ENCODE assay signal across 12 cellular contexts in genomic region chr7:135942614-135943013, GRCh38. TPM values are rescaled to one million over a fixed set of nuclear protein-coding genes. Genes with fewer than 3 reads are reported as not detected.
DNase-seq lines count a peak whose midpoint lies in the region; ATAC-seq, FAIRE-seq and TF ChIP-seq lines count a peak whose summit lies in the region.
"Had no signal": no experiment of that assay in that cellular context is flagged by ENCODE, and none has a peak within 500 bp of the region (broad histone marks: within the 10 kb centered on the region; RNA-seq: fewer than 3 reads in every experiment).

No MANE protein-coding gene starts in this region.

- ATAC-seq in GM18858 (IDR thresholded peaks at IDR 0.05; ENCODE audit: unreplicated experiment) (peak; percentile 83), GM21515 (IDR thresholded peaks at IDR 0.05; ENCODE audit: unreplicated experiment) (peak; percentile 82), HG03060 (IDR thresholded peaks at IDR 0.05; ENCODE audit: low read depth, unreplicated experiment) (peak; percentile 61), K562 (peak; percentile 28), right cardiac atrium (no peak)

- no peaks in the 10 kb centered on the region for H4K20me1 ChIP-seq in K562 (replicated peaks; ENCODE audit: control insufficient read depth, insufficient read depth, low read length)
- no peaks in the 10 kb centered on the region for H4K20me1 ChIP-seq in Karpas-422 (ENCODE audit: insufficient read depth, low read depth, low read length)

- peaks cover 23 to 77% of the 10 kb centered on the region in 2 experiments for H3K4me1 ChIP-seq in K562 (replicated peaks in 1 of 2; ENCODE audit: control insufficient read depth in 2 of 2, insufficient read depth in 2 of 2, low read length in 2 of 2)
- peaks cover 8% of the 10 kb centered on the region; the same call in 1 of the 2 replicates for H3K4me1 ChIP-seq in Karpas-422 (ENCODE audit: low read length)
- H3K4me1 ChIP-seq in right cardiac atrium (ENCODE audit: control insufficient read depth, insufficient read depth, low read length) = no peaks in the 10 kb centered on the region

- H3K4me3 ChIP-seq in K562 = no peak overlapping the region
- H3K4me3 ChIP-seq in Karpas-422 (ENCODE audit: low read length) = no peak overlapping the region
- H3K4me3 ChIP-seq in right cardiac atrium (ENCODE audit: low read length) = no peak overlapping the region
- H3K4me3 ChIP-seq: lung had no signal

- in situ Hi-C loops in K562 (cut with MboI) = no loop called here

- no peak for FAIRE-seq in K562 (lab: Jason Lieb, UNC)

- no TSS peak for BruUV-seq in K562 (replicated peaks; lab: Mats Ljungman, UMichigan)

- no peaks in the 10 kb centered on the region for H3K27me3 ChIP-seq in K562 (ENCODE audit: control insufficient read depth in 2 of 2, insufficient read depth in 2 of 2, low read length in 2 of 2)
- no peaks in the 10 kb centered on the region for H3K27me3 ChIP-seq in Karpas-422 (ENCODE audit: low read length)
- no peaks in the 10 kb centered on the region for H3K27me3 ChIP-seq in right cardiac atrium (ENCODE audit: control insufficient read depth, insufficient read depth)

- TF ChIP-seq EP300 in K562 (IDR thresholded peaks at IDR 0.05; ENCODE audit: low read length) = no peak

- DNase-seq in K562 (ENCODE audit: extremely low read depth in 1 of 4, low spot score in 3 of 4) (no peak), Karpas-422 (no peak), amygdala (lab: John Stamatoyannopoulos, UW) (no peak), HFFc6 (no peak), right cardiac atrium (no peak)
- DNase-seq: activated CD4-positive, alpha-beta T cell treated with anti-CD3 and anti-CD28 coated beads for 4 hours; activated naive CD4-positive, alpha-beta T cell treated with anti-CD3 and anti-CD28 coated beads for 36 hours; Caco-2 had no signal

- H3K9me2 ChIP-seq in Karpas-422 (replicated peaks; ENCODE audit: insufficient read depth, low read length) = no peaks in the 10 kb centered on the region

- H3K27ac ChIP-seq in K562 (ENCODE audit: extremely low read depth, low read depth, low read length) (peak overlapping the region; percentile 74), Karpas-422 (ENCODE audit: low read length) (no peak overlapping the region), right cardiac atrium (ENCODE audit: low read length) (no peak overlapping the region)

- no peak for TF ChIP-seq CTCF in K562 (IDR thresholded peaks at IDR 0.05 in 2 of 3, conservative IDR thresholded peaks at IDR 0.05 in 1 of 3; ENCODE audit: insufficient read depth in 2 of 3, low read depth in 1 of 3, low read length in 3 of 3)
- TF ChIP-seq CTCF in HFFc6 (IDR thresholded peaks at IDR 0.05) = no peak

- H3K9me1 ChIP-seq in K562 (ENCODE audit: control insufficient read depth, insufficient read depth, low read length) = no peaks in the 10 kb centered on the region

- peaks cover 50% of the 10 kb centered on the region for H3K36me3 ChIP-seq in K562 (ENCODE audit: control insufficient read depth, insufficient read depth, low read length)
- peaks cover 20% of the 10 kb centered on the region; the same call in 1 of the 2 replicates for H3K36me3 ChIP-seq in Karpas-422 (ENCODE audit: insufficient read depth, low read length)

- no peak for TF ChIP-seq POLR2A in K562 (conservative IDR thresholded peaks at IDR 0.05)

- H3K36me3 Mint-ChIP-seq in HFFc6 (ENCODE audit: low read depth) = no peaks in the 10 kb centered on the region

- peaks cover 27% of the 10 kb centered on the region for H3K4me1 Mint-ChIP-seq in HFFc6 (ENCODE audit: low read depth)

- no peaks in the 10 kb centered on the region for H3K9me3 Mint-ChIP-seq in HFFc6
- H3K9me3 Mint-ChIP-seq: activated naive CD4-positive, alpha-beta T cell treated with anti-CD3 and anti-CD28 coated beads for 36 hours had no signal

- 27% methylated on average over 2 of the region's 2 CpGs for WGBS in K562 (ENCODE audit: insufficient coverage, low coverage, missing lambda C conversion rate)
- 90% methylated on average over 2 of the region's 2 CpGs for WGBS in right cardiac atrium

- H3K9me3 ChIP-seq in K562 (replicated peaks; ENCODE audit: control insufficient read depth, insufficient read depth, low read depth, low read length) (no peaks in the 10 kb centered on the region), Karpas-422 (ENCODE audit: low read length) (no peaks in the 10 kb centered on the region), right cardiac atrium (ENCODE audit: control insufficient read depth, low read length) (no peaks in the 10 kb centered on the region)
- H3K9me3 ChIP-seq: Caco-2 had no signal

- no peak overlapping the region for H3K4me3 Mint-ChIP-seq in HFFc6
- H3K4me3 Mint-ChIP-seq: activated naive CD4-positive, alpha-beta T cell treated with anti-CD3 and anti-CD28 coated beads for 36 hours had no signal

- H3K9ac ChIP-seq in K562 (ENCODE audit: insufficient read depth in 1 of 2, low read depth in 2 of 2, low read length in 2 of 2) = peak overlapping the region in 1 of 2 experiments; percentile 54; a peak in 2 of 4 replicates
- H3K9ac ChIP-seq in Karpas-422 (ENCODE audit: low read length) = no peak overlapping the region

- H2AFZ ChIP-seq in K562 (ENCODE audit: low read depth, low read length) = no peak overlapping the region
- H2AFZ ChIP-seq in Karpas-422 (ENCODE audit: low read length) = no peak overlapping the region

- no peaks in the 10 kb centered on the region for H3K27me3 Mint-ChIP-seq in HFFc6 (ENCODE audit: insufficient read depth)

- POLR2A ChIA-PET in K562 (lab: Yijun Ruan, JAX) = interaction anchor here (0.5 to 5.9 kb wide), 9 partner anchors 9 to 259 kb away, joined by 3 to 45 read pairs (median 4); no protein-coding TSS in a partner anchor

- H3K27ac Mint-ChIP-seq in HFFc6 = no peak overlapping the region
- H3K27ac Mint-ChIP-seq: activated naive CD4-positive, alpha-beta T cell treated with anti-CD3 and anti-CD28 coated beads for 36 hours had no signal

- peaks cover 90% of the 10 kb centered on the region for H3K79me2 ChIP-seq in K562 (ENCODE audit: control insufficient read depth, insufficient read depth, low read length)
- peaks cover 92% of the 10 kb centered on the region for H3K79me2 ChIP-seq in Karpas-422 (ENCODE audit: low read length)

- H3K4me2 ChIP-seq in K562 (ENCODE audit: insufficient read depth, low read length) (peak overlapping the region; percentile 39; the same call in 1 of the 2 replicates), Karpas-422 (ENCODE audit: low read depth, low read length, poor library complexity, severe bottlenecking) (no peak overlapping the region)

- intact Hi-C loops in K562 (cut with micrococcal nuclease) (loop anchor here (2.0 to 5.0 kb wide), 3 partner anchors 20 to 65 kb away; no protein-coding TSS in a partner anchor), right cardiac atrium (cut with DNase I) (no loop called here)

- CTCF ChIA-PET in K562 (lab: Yijun Ruan, JAX; ENCODE audit: low intra/inter-chr PET ratio) = no interaction called here

- TF ChIP-seq RAD21 in K562 (CRISPR knock-in tag; conservative IDR thresholded peaks at IDR 0.05 in 1 of 2, IDR thresholded peaks at IDR 0.05 in 1 of 2) = no peak

TF ChIP-seq in K562, 482 proteins besides CTCF, POLR2A, EP300 and RAD21 (continues in another document):
- TF ChIP-seq KAT7 (CRISPR knock-in tag; IDR thresholded peaks at IDR 0.05; ENCODE audit: borderline replicate concordance) (0 out of 2 replicates have a peak, but pooled peaks have one; percentile 18), TBP (optimal IDR thresholded peaks at IDR 0.05; ENCODE audit: low read depth, low read length) (peak; percentile 16)

RNA-seq across cellular contexts. Expression of gene MTPN, which starts 34.5 kb away (rescaled TPM):
- 24.4 and 41.1 TPM in 2 replicates for total RNA-seq in K562 (2011; cell fraction: chromatin; rRNA removed; ENCODE audit: low replicate concordance)
- 26.7 and 34.1 TPM in 2 replicates for total RNA-seq in K562 (2011; cell fraction: nucleolus; rRNA removed)
- 43.8 and 76.6 TPM in 2 replicates for total RNA-seq in K562 (2011; cell fraction: nucleoplasm; rRNA removed)
- total RNA-seq in K562 (2014; rRNA removed) = 94.4 and 128 TPM in 2 replicates
- total RNA-seq in K562 (2014; rRNA removed; fragmentation: Illumina TruSeq; extraction: Trizol) = 156 and 189 TPM in 2 replicates
- 154 and 159 TPM in 2 replicates for total RNA-seq in K562 (2015; rRNA removed; fragmentation: Illumina TruSeq; extraction: Trizol)
- total RNA-seq in K562 (2021) = 236 and 261 TPM in 2 replicates
- polyA plus RNA-seq in K562 (2011; rRNA removed) = 189 and 191 TPM in 2 replicates
- 69.3 and 142 TPM in 2 replicates for polyA plus RNA-seq in K562 (2011; cell fraction: cytosol; rRNA removed)
- polyA plus RNA-seq in K562 (2011; cell fraction: nucleus; rRNA removed) = 61.0 and 67.9 TPM in 2 replicates
- 190 and 199 TPM in 2 replicates for polyA plus RNA-seq in K562 (2012)
- 224 and 243 TPM in 2 replicates for polyA plus RNA-seq in K562 (2014; fragmentation: Illumina TruSeq; extraction: Trizol)
- 10 to 100 TPM; 68.5 to 68.6 TPM for polyA plus RNA-seq in K562 (2014; fragmentation: Nextera tagmentation; extraction: Ambion mirVana)
- 133 and 148 TPM in 2 replicates for polyA plus RNA-seq in K562 (2014; rRNA removed)
- 247 and 299 TPM in 2 replicates for polyA minus RNA-seq in K562 (2011; rRNA and poly(A)+ RNA removed)
- polyA minus RNA-seq in K562 (2011; cell fraction: cytosol; rRNA and poly(A)+ RNA removed) = 168 and 172 TPM in 2 replicates
- 70.3 and 88.3 TPM in 2 replicates for polyA minus RNA-seq in K562 (2011; cell fraction: nucleus; rRNA and poly(A)+ RNA removed)
- total RNA-seq in Karpas-422 (2014; rRNA removed; shearing (Covaris generic); ENCODE audit: low replicate concordance) = 60.5 and 140 TPM in 2 replicates
- total RNA-seq in HFFc6 (2021; fragmentation: NEBNext Ultra II Directional; extraction: Animal tissue kit (Norgen Biotek cat#: 25700)) = 100 to 1,000 TPM; 242 to 306 (median 273) TPM
- 100 to 1,000 TPM; 113 to 128 (median 123) TPM for total RNA-seq in right cardiac atrium
- 64.6 TPM for polyA plus RNA-seq in right cardiac atrium

Comparison
In these comparisons a context has a peak if more than half of its experiments do, and no peak if none do; other contexts are left out.
1. ATAC-seq: peak in GM18858 (single experiment), GM21515 (single experiment), HG03060 (single experiment) and K562 (single experiment); none in right cardiac atrium (0 of 2).